ENCODE assay signal across 10 cellular contexts in genomic region chr11:2577071-2578005, GRCh38.
A peak's percentile ranks its signal among the peaks of the same experiment; 100 is the strongest.
DNase-seq lines count a peak whose midpoint lies in the region; ATAC-seq, FAIRE-seq and TF ChIP-seq lines count a peak whose summit lies in the region.
"Had no signal": no experiment of that assay in that cellular context is flagged by ENCODE, and none has a peak within 500 bp of the region (broad histone marks: within the 10 kb centered on the region; RNA-seq: fewer than 3 reads in every experiment).

No MANE protein-coding gene starts in this region.

- no peak overlapping the region for H3K4me3 ChIP-seq in BLaER1
- H3K4me3 ChIP-seq in NT2/D1 (ENCODE audit: insufficient read length, low read depth), result no peak overlapping the region
- no peak overlapping the region for H3K4me3 ChIP-seq in osteoblast (ENCODE audit: insufficient read depth, low read length)
- H3K4me3 ChIP-seq: skin epidermis had no signal

- no peaks in the 10 kb centered on the region for H4K20me1 ChIP-seq in BLaER1
- H4K20me1 ChIP-seq in osteoblast (ENCODE audit: insufficient read depth, low read length), result no peaks in the 10 kb centered on the region

- no peak for FAIRE-seq in RCC 7860 (lab: Jason Lieb, UNC)

- H3K4me1 ChIP-seq in BLaER1 (peaks cover 73% of the 10 kb centered on the region), NT2/D1 (ENCODE audit: insufficient read depth, insufficient read length) (peaks cover 35% of the 10 kb centered on the region), osteoblast (ENCODE audit: insufficient read depth, low read length) (no peaks in the 10 kb centered on the region)

- H3K9me3 ChIP-seq in BLaER1, result no peaks in the 10 kb centered on the region
- no peaks in the 10 kb centered on the region for H3K9me3 ChIP-seq in NT2/D1 (ENCODE audit: insufficient read depth, low read length)
- no peaks in the 10 kb centered on the region for H3K9me3 ChIP-seq in osteoblast (ENCODE audit: low read depth, low read length)

- no peak overlapping the region for H2AFZ ChIP-seq in osteoblast (ENCODE audit: low read length)

- H3K27ac ChIP-seq in BLaER1 (peak overlapping the region; percentile 65), osteoblast (ENCODE audit: low read depth, low read length) (no peak overlapping the region)
- H3K27ac ChIP-seq: skin epidermis had no signal

- no peaks in the 10 kb centered on the region for H3K27me3 ChIP-seq in BLaER1
- H3K27me3 ChIP-seq in NT2/D1 (ENCODE audit: insufficient read depth, insufficient read length), result peaks cover 67% of the 10 kb centered on the region
- no peaks in the 10 kb centered on the region for H3K27me3 ChIP-seq in osteoblast (ENCODE audit: insufficient read depth, low read length)

- ATAC-seq in HG02571 (IDR thresholded peaks at IDR 0.05; ENCODE audit: unreplicated experiment), result no peak

- TF ChIP-seq CTCF in osteoblast (IDR thresholded peaks at IDR 0.05; ENCODE audit: extremely low read depth, low read depth, low read length), result no peak

- peak overlapping the region; percentile 41; the same call in 1 of the 2 replicates for H3K9ac ChIP-seq in BLaER1
- H3K9ac ChIP-seq in NT2/D1 (ENCODE audit: insufficient read length, low read depth), result peak overlapping the region; percentile 39

- H3K36me3 ChIP-seq in BLaER1, result no peaks in the 10 kb centered on the region
- H3K36me3 ChIP-seq in NT2/D1 (ENCODE audit: insufficient read depth, insufficient read length, low read length), result no peaks in the 10 kb centered on the region
- no peaks in the 10 kb centered on the region for H3K36me3 ChIP-seq in osteoblast (ENCODE audit: insufficient read depth, low read length)

- DNase-seq in NT2/D1 (ENCODE audit: low read depth, low spot score), result no peak
- DNase-seq in cardiac septum (ENCODE audit: low spot score), result peak; percentile 71
- DNase-seq in osteoblast (ENCODE audit: insufficient read length, low spot score, missing footprints), result peak; percentile 71
- DNase-seq in RCC 7860 (ENCODE audit: low spot score), result no peak
- no peak for DNase-seq in epidermal melanocyte (ENCODE audit: insufficient read length, low spot score)
- no peak for DNase-seq in activated T-cell treated with anti-CD3 and anti-CD28 coated beads for 4 hours
- DNase-seq: cerebellar nuclear complex had no signal

- H3K79me2 ChIP-seq in osteoblast (ENCODE audit: insufficient read depth, low read length), result no peaks in the 10 kb centered on the region

- intact Hi-C loops in cardiac septum (cut with DNase I), result no loop called here

- peak overlapping the region; percentile 36 for H3K4me2 ChIP-seq in BLaER1
- no peak overlapping the region for H3K4me2 ChIP-seq in osteoblast (ENCODE audit: insufficient read depth, low read length)

Comparison
In these comparisons a context has a peak if more than half of its experiments do, and no peak if none do; other contexts are left out.
1. DNase-seq: peak in cardiac septum (single experiment) and osteoblast (single experiment); none in NT2/D1 (single experiment), RCC 7860 (single experiment), epidermal melanocyte (single experiment) and activated T-cell treated with anti-CD3 and anti-CD28 coated beads for 4 hours (single experiment).